In the genomic region with DNA sequence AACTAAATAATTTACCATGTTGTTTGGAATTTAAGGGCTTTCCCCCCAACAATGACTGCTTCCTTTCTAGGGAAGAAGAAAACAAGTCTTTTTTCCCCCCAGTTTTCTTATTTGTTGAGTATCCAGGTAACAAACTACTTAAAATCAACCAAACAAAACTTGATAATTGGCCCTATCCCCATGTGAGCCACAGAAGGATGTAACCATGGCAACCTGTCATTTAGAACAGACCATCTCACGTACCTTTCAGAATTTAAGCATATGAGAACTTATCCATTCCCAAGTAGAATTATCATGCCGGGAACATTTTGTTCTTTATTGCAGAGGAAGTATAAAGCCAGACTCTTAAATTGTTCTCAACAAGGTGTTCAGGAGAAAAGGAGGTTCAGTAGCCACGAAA, we compare ENCODE assay signal across 19 cellular contexts.
"Had no signal": no experiment of that assay in that cellular context is flagged by ENCODE, and none has a peak within 500 bp of the region (broad histone marks: within the 10 kb centered on the region; RNA-seq: fewer than 3 reads in every experiment).

No MANE protein-coding gene starts in this region.

- H3K4me1 ChIP-seq: colonic mucosa, vagina had no signal

- H3K9me3 ChIP-seq: colonic mucosa, esophagus squamous epithelium, left ventricle myocardium inferior, transverse colon, vagina had no signal

- H3K4me3 ChIP-seq: colonic mucosa, esophagus squamous epithelium, left ventricle myocardium inferior, transverse colon, vagina had no signal

- DNase-seq: activated CD4-positive, alpha-beta memory T cell treated with anti-CD3 and anti-CD28 coated beads for 36 hours; activated CD4-positive, alpha-beta T cell treated with anti-CD3 and anti-CD28 coated beads for 1 hour; activated CD8-positive, alpha-beta memory T cell treated with anti-CD3 and anti-CD28 coated beads, Interleukin-2, amount 10 ng/mL, durations not matched to agents 7 days and 5 days; activated effector memory CD4-positive, alpha-beta T cell treated with Interleukin-2 at 50 U/mL for 16 hours; activated naive CD4-positive, alpha-beta T cell treated with anti-CD3 and anti-CD28 coated beads, Interleukin-2, amount 50 U/mL, for 16 hours; activated T-cell treated with anti-CD3 and anti-CD28 coated beads, Interleukin-2, amount 50 U/mL, for 1 hour; central memory CD4-positive, alpha-beta T cell; colonic mucosa; esophagus squamous epithelium; hippocampal formation; left ventricle myocardium inferior; naive thymus-derived CD8-positive, alpha-beta T cell; nucleus accumbens; stimulated activated CD4-positive, alpha-beta T cell treated with anti-CD3 and anti-CD28 coated beads, Interleukin-4, amount 100 ng/mL, for 1 hour; stimulated activated naive B cell treated with anti-CD40 and anti-IgM and Interleukin-4, amounts not matched to agents 10 μg/mL and 1 μg/mL and 100 μg/mL, for 72 hours; T-helper 9 cell; transverse colon had no signal

- H3K27me3 ChIP-seq: colonic mucosa, esophagus squamous epithelium, transverse colon, vagina had no signal

- H3K27ac ChIP-seq: colonic mucosa, esophagus squamous epithelium, left ventricle myocardium inferior, transverse colon, vagina had no signal

- ATAC-seq: activated CD8-positive, alpha-beta memory T cell treated with anti-CD3 and anti-CD28 coated beads, Interleukin-2, amount 10 ng/mL, durations not matched to agents 7 days and 5 days; naive thymus-derived CD8-positive, alpha-beta T cell; stimulated activated naive B cell treated with anti-CD40 and anti-IgM and Interleukin-4, amounts not matched to agents 10 μg/mL and 1 μg/mL and 100 μg/mL, for 72 hours had no signal

- H3K36me3 ChIP-seq: colonic mucosa, esophagus squamous epithelium, left ventricle myocardium inferior, transverse colon, vagina had no signal

- FAIRE-seq: keratinocyte had no signal
